ENCODE assay signal across 19 cellular contexts in the genomic region with DNA sequence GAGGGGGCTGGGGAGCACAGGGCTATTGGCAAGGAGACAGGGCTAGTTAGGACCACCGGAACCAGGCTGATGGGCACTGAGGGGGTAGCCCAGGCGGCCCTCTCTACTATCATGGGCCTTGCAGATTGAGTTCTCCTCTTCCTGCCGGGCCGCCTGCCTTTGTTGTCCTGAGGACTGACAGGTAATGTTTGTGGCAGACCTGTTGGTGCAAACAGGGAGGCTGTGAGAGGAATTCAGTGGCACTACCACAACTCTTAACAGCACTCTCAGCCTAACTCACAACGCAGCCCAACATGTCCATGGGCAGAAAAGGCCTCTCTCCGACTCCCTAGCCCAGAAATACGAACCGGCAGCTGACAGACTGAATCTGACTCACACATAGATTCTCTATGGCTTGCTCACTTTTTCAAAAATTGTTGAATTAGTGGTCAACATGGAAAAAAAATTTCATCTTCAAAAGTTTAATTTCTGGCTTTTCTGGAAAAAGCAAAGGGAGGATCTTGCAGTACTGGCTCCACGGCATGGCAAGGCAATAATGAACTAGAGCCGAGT. TPM values are rescaled to one million over a fixed set of nuclear protein-coding genes. Genes with fewer than 3 reads are reported as not detected.
DNase-seq lines count a peak whose midpoint lies in the region; ATAC-seq, FAIRE-seq and TF ChIP-seq lines count a peak whose summit lies in the region.
"Had no signal": no experiment of that assay in that cellular context is flagged by ENCODE, and none has a peak within 500 bp of the region (broad histone marks: within the 10 kb centered on the region; RNA-seq: fewer than 3 reads in every experiment).

No MANE protein-coding gene starts in this region.

- peak overlapping the region; percentile 82 for H3K4me2 ChIP-seq in astrocyte (ENCODE audit: low read length)

- H3K36me3 ChIP-seq in astrocyte (ENCODE audit: insufficient read depth, low read length) (no peaks in the 10 kb centered on the region), iPS-15b (ENCODE audit: control insufficient read depth, insufficient read depth, low read length) (no peaks in the 10 kb centered on the region)
- H3K36me3 ChIP-seq: gastrocnemius medialis had no signal

- H3K4me1 Mint-ChIP-seq in HFFc6 (ENCODE audit: low read depth): peaks cover 66% of the 10 kb centered on the region
- peaks cover 36% of the 10 kb centered on the region for H3K4me1 Mint-ChIP-seq in astrocyte (ENCODE audit: low read depth, unreplicated experiment)
- peaks cover 16% of the 10 kb centered on the region for H3K4me1 Mint-ChIP-seq in osteocyte (ENCODE audit: unreplicated experiment)

- no peak overlapping the region for H3K9ac ChIP-seq in astrocyte (ENCODE audit: low read length)
- H3K9ac ChIP-seq in iPS-15b (ENCODE audit: low read depth, low read length): no peak overlapping the region

- ATAC-seq in GM21786 (IDR thresholded peaks at IDR 0.05; ENCODE audit: unreplicated experiment) (no peak), GM18858 (IDR thresholded peaks at IDR 0.05; ENCODE audit: unreplicated experiment) (no peak)
- ATAC-seq: gastrocnemius medialis had no signal

- no peak for FAIRE-seq in astrocyte (lab: Jason Lieb, UNC)
- FAIRE-seq: H54, islet of Langerhans, urothelium cell line had no signal

- no peaks in the 10 kb centered on the region for H3K9me3 ChIP-seq in astrocyte (ENCODE audit: insufficient read depth, low read depth, low read length)
- H3K9me3 ChIP-seq in iPS-15b (ENCODE audit: control insufficient read depth, insufficient read depth, low read length): no peaks in the 10 kb centered on the region
- H3K9me3 ChIP-seq: gastrocnemius medialis had no signal

- H3K27me3 Mint-ChIP-seq in HFFc6 (ENCODE audit: insufficient read depth) (peaks cover 8% of the 10 kb centered on the region), astrocyte (ENCODE audit: low read depth, unreplicated experiment) (peaks cover 21% of the 10 kb centered on the region), osteocyte (ENCODE audit: unreplicated experiment) (peaks cover 34% of the 10 kb centered on the region)

- no peak for TF ChIP-seq CTCF in HFFc6 (IDR thresholded peaks at IDR 0.05)
- no peak for TF ChIP-seq CTCF in astrocyte (IDR thresholded peaks at IDR 0.05; ENCODE audit: insufficient read depth, low read depth, low read length)
- TF ChIP-seq CTCF in osteocyte (IDR thresholded peaks at IDR 0.05): no peak

- peak overlapping the region; percentile 13; the same call in 1 of the 2 replicates for H3K4me3 Mint-ChIP-seq in HFFc6
- H3K4me3 Mint-ChIP-seq in astrocyte (ENCODE audit: unreplicated experiment): peak overlapping the region; percentile 40
- H3K4me3 Mint-ChIP-seq in osteocyte (ENCODE audit: unreplicated experiment): no peak overlapping the region
- H3K4me3 Mint-ChIP-seq: T-helper 2 cell treated with Interferon-gamma antibody and Interleukin-4, amounts not matched to agents 5 μg/mL and 100 μg/mL, for 36 hours had no signal

- H3K4me3 ChIP-seq in astrocyte (ENCODE audit: insufficient read depth, low read depth, low read length): no peak overlapping the region
- peak overlapping the region; percentile 5 for H3K4me3 ChIP-seq in iPS-15b (ENCODE audit: low read depth, low read length)
- H3K4me3 ChIP-seq: gastrocnemius medialis had no signal

- H3K27ac ChIP-seq in astrocyte (ENCODE audit: low read depth, low read length): no peak overlapping the region
- H3K27ac ChIP-seq: gastrocnemius medialis had no signal

- no peaks in the 10 kb centered on the region for H3K9me3 Mint-ChIP-seq in HFFc6
- no peaks in the 10 kb centered on the region for H3K9me3 Mint-ChIP-seq in astrocyte (ENCODE audit: unreplicated experiment)
- no peaks in the 10 kb centered on the region for H3K9me3 Mint-ChIP-seq in osteocyte (ENCODE audit: unreplicated experiment)
- H3K9me3 Mint-ChIP-seq: T-helper 2 cell treated with Interferon-gamma antibody and Interleukin-4, amounts not matched to agents 5 μg/mL and 100 μg/mL, for 36 hours had no signal

- H3K27ac Mint-ChIP-seq in HFFc6: no peak overlapping the region
- peak overlapping the region; percentile 81 for H3K27ac Mint-ChIP-seq in astrocyte (ENCODE audit: unreplicated experiment)
- H3K27ac Mint-ChIP-seq in osteocyte (ENCODE audit: unreplicated experiment): no peak overlapping the region
- H3K27ac Mint-ChIP-seq: T-helper 2 cell treated with Interferon-gamma antibody and Interleukin-4, amounts not matched to agents 5 μg/mL and 100 μg/mL, for 36 hours had no signal

- peak; percentile 67 for DNase-seq in HFFc6
- peak; percentile 75 for DNase-seq in astrocyte (ENCODE audit: low read depth)
- DNase-seq in stromal cell of bone marrow (ENCODE audit: low read depth): peak; percentile 73
- no peak for DNase-seq in osteocyte (ENCODE audit: extremely low spot score, unreplicated experiment)
- DNase-seq in kidney tubule cell (ENCODE audit: low spot score): no peak
- DNase-seq: activated CD4-positive, alpha-beta T cell treated with anti-CD3 and anti-CD28 coated beads, Interleukin-2, amount 50 U/mL, for 1 hour; activated T-cell treated with anti-CD3 and anti-CD28 coated beads, Interleukin-2, amount 50 U/mL, for 48 hours; dermis blood vessel endothelial cell; gastrocnemius medialis; Kasumi-1; NCI-H1694 treated with DMSO at 0.1 percent for 48 hours had no signal

- H3K27me3 ChIP-seq in astrocyte (ENCODE audit: insufficient read depth, low read length): no peaks in the 10 kb centered on the region
- H3K27me3 ChIP-seq in iPS-15b (ENCODE audit: control insufficient read depth, insufficient read depth, low read length): peaks cover 90% of the 10 kb centered on the region

- H3K4me1 ChIP-seq in astrocyte (ENCODE audit: insufficient read depth, low read length): peaks cover 25% of the 10 kb centered on the region
- H3K4me1 ChIP-seq in iPS-15b (ENCODE audit: control insufficient read depth, insufficient read depth, low read length): peaks cover 21% of the 10 kb centered on the region

- peak overlapping the region; percentile 3 for H2AFZ ChIP-seq in astrocyte (ENCODE audit: low read depth, low read length)

- H3K36me3 Mint-ChIP-seq in HFFc6 (ENCODE audit: low read depth) (no peaks in the 10 kb centered on the region), astrocyte (ENCODE audit: low read depth, unreplicated experiment) (peaks cover 3% of the 10 kb centered on the region), osteocyte (ENCODE audit: unreplicated experiment) (no peaks in the 10 kb centered on the region)

- H4K20me1 ChIP-seq in astrocyte (ENCODE audit: insufficient read depth, low read length): no peaks in the 10 kb centered on the region

- no peaks in the 10 kb centered on the region for H3K79me2 ChIP-seq in astrocyte (ENCODE audit: insufficient read depth, low read length)

RNA-seq across cellular contexts. Expression of gene KCNJ5, which starts 11.4 kb away (rescaled TPM):
- total RNA-seq in HFFc6 (2021; fragmentation: NEBNext Ultra II Directional; extraction: Animal tissue kit (Norgen Biotek cat#: 25700)): not detected
- total RNA-seq in astrocyte (1.4 TPM in 2 replicates), osteocyte (not detected in 2 replicates)
- total RNA-seq: dermis blood vessel endothelial cell, G401 had no signal

RNA-seq across cellular contexts. Expression of gene KCNJ1, which starts 35.5 kb away (rescaled TPM):
- not detected for total RNA-seq in HFFc6 (2021; fragmentation: NEBNext Ultra II Directional; extraction: Animal tissue kit (Norgen Biotek cat#: 25700))
- total RNA-seq in astrocyte: 0.14 TPM in 1 of 2 replicates, not detected in the other
- not detected in 2 replicates for total RNA-seq in osteocyte
- total RNA-seq: G401 had no signal

RNA-seq across cellular contexts. Expression of gene TP53AIP1, which starts 40.1 kb away (rescaled TPM):
- total RNA-seq in HFFc6 (2021; fragmentation: NEBNext Ultra II Directional; extraction: Animal tissue kit (Norgen Biotek cat#: 25700)): not detected
- total RNA-seq in astrocyte: 0.20 TPM in 1 of 2 replicates, not detected in the other
- not detected in 2 replicates for total RNA-seq in osteocyte
- total RNA-seq: dermis blood vessel endothelial cell, G401, gastrocnemius medialis had no signal

Comparison
In these comparisons a context has a peak if more than half of its experiments do, and no peak if none do; other contexts are left out.
1. DNase-seq: peak in HFFc6 (single experiment), astrocyte (single experiment) and stromal cell of bone marrow (single experiment); none in osteocyte (single experiment) and kidney tubule cell (single experiment).